In the genomic region with DNA sequence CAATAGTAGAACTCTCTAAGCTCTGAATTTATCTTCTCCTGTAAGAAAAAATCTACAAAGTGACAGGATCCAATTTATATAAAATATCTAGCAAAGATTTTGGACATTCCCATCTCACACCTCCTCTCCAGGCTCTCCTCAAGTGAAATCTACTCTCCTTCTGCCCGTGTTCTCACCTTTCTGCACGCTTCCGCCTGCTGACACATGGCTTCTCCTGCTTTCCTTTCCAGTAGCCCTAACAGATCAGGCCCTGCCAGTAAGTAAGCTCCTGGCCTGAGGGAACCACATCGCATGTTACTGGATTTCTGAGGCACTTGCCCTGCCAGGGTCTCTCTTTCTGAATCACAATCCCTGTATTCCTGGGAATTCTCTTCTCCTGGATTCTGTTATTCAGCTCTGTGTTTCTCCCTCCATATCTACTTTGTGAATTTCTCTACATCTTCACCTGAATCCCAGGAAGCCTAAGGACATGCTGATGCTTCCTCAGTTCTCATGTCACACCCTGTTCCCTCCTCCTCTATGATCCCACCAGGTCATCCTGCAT, we compare ENCODE assay signal across 19 cellular contexts.
"Had no signal": no experiment of that assay in that cellular context is flagged by ENCODE, and none has a peak within 500 bp of the region (broad histone marks: within the 10 kb centered on the region; RNA-seq: fewer than 3 reads in every experiment).

No MANE protein-coding gene starts in this region.

- H3K4me3 ChIP-seq: gastrocnemius medialis, heart right ventricle, spleen, suprapubic skin, thyroid gland, upper lobe of left lung, vagina had no signal

- FAIRE-seq: endometrium had no signal

- H3K36me3 ChIP-seq: gastrocnemius medialis, heart right ventricle, neutrophil, spleen, suprapubic skin, thyroid gland, upper lobe of left lung, vagina had no signal

- H3K36me3 Mint-ChIP-seq: mesothelial cell of epicardium had no signal

- H3K4me1 Mint-ChIP-seq: mesothelial cell of epicardium had no signal

- H3K27ac ChIP-seq: gastrocnemius medialis, heart right ventricle, neutrophil, suprapubic skin, thyroid gland, upper lobe of left lung, vagina had no signal

- H3K27me3 ChIP-seq: gastrocnemius medialis, neutrophil, thyroid gland, upper lobe of left lung, vagina had no signal

- H3K27ac Mint-ChIP-seq: mesothelial cell of epicardium had no signal

- H3K4me1 ChIP-seq: suprapubic skin, upper lobe of left lung, vagina had no signal

- H3K9me3 Mint-ChIP-seq: mesothelial cell of epicardium had no signal

- ATAC-seq: esophagus mucosa, gastrocnemius medialis, heart right ventricle, left lobe of liver, sciatic nerve had no signal

- H3K9me3 ChIP-seq: gastrocnemius medialis, heart right ventricle, neutrophil, spleen, suprapubic skin, thyroid gland, upper lobe of left lung, vagina had no signal

- DNase-seq: effector memory CD4-positive, alpha-beta T cell; gastrocnemius medialis; heart right ventricle; islet precursor cell; spleen; stimulated activated CD4-positive, alpha-beta T cell treated with anti-CD3 and anti-CD28 coated beads, Interleukin-15, amount 100 ng/mL, for 24 hours; stimulated activated CD4-positive, alpha-beta T cell treated with anti-CD3 and anti-CD28 coated beads, Interleukin-1b, Interleukin-23, amount 100 ng/mL, for 48 hours; stimulated activated CD4-positive, alpha-beta T cell treated with anti-CD3 and anti-CD28 coated beads, Interleukin-4, amount 100 ng/mL, for 24 hours; stimulated activated naive CD4-positive, alpha-beta T cell; thyroid gland; upper lobe of left lung had no signal

- H3K4me3 Mint-ChIP-seq: mesothelial cell of epicardium had no signal
